In the genomic region with DNA sequence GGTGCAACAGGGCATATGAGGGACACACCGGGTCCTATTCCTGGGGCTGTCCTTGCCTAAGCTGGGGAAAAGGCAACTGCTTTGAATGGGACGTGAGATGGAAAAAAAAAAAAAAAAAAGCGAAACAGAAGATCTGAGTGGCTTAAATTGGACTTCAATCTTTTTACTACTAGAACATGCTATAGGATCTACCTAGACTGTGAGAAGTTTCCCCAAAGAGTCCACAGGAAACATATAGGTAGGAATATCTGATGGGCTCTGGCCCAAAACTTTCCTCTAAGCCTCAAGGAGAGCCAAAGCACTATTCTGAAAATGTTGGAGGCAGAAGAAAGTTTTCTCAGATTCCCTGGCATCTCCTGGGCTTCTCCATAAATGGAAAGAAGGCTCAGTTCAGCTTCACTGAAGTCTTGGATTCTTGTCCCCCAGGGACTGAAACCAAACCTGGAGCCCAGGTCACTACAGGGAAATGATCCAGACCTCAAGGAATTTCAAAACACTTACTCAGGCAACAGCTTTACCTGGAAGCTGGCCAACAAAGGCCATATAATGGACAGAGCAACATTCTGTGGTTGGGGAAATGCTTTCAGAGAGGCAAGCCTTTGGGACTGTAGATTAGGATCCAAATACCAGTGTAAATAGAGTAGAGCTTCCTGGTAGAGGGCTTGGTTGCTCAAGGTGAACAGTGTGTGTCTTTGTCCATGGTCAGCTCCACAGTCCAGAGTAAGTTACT, we compare ENCODE assay signal across 9 cellular contexts. TPM values are rescaled to one million over a fixed set of nuclear protein-coding genes. Genes with fewer than 3 reads are reported as not detected.
A peak's percentile ranks its signal among the peaks of the same experiment; 100 is the strongest.
DNase-seq lines count a peak whose midpoint lies in the region; ATAC-seq and TF ChIP-seq lines count a peak whose summit lies in the region.
"Had no signal": no experiment of that assay in that cellular context is flagged by ENCODE, and none has a peak within 500 bp of the region (broad histone marks: within the 10 kb centered on the region; RNA-seq: fewer than 3 reads in every experiment).

No MANE protein-coding gene starts in this region.

- in situ Hi-C loops in SK-MEL-5 (cut with HindIII; ENCODE audit: low pct_unique_long_range_greater_than_20kb, low sequenced_read_pairs): no loop called here

- DNase-seq in HCEC 1CT (peak; percentile 28), SK-MEL-5 (ENCODE audit: low read depth, low spot score) (peak; percentile 60), fibroblast of villous mesenchyme (ENCODE audit: low read depth) (peak; percentile 90), stromal cell of bone marrow (ENCODE audit: low read depth) (peak; percentile 64), NCI-H1092 (lab: John Stamatoyannopoulos, UW) (no peak)
- no peak for DNase-seq in stimulated activated CD4-positive, alpha-beta T cell treated with anti-CD3 and anti-CD28 coated beads, Interleukin-1b, Interleukin-23, amount 100 ng/mL, for 48 hours
- DNase-seq: head of caudate nucleus had no signal

- no peak overlapping the region for H3K4me3 ChIP-seq in fibroblast of villous mesenchyme (ENCODE audit: low read depth, low read length)

- ATAC-seq in GM18867 (IDR thresholded peaks at IDR 0.05; ENCODE audit: unreplicated experiment): no peak
- no peak for ATAC-seq in GM21786 (IDR thresholded peaks at IDR 0.05; ENCODE audit: unreplicated experiment)

- no peak for TF ChIP-seq CTCF in fibroblast of villous mesenchyme (IDR thresholded peaks at IDR 0.05; ENCODE audit: insufficient read depth, low read depth, low read length)

RNA-seq across cellular contexts. Expression of gene PROM1, which starts 56.9 kb away (rescaled TPM):
- 3.1 and 4.1 TPM in 2 replicates for total RNA-seq in SK-MEL-5 (2014; rRNA removed; shearing (Covaris generic))
- polyA plus RNA-seq in SK-MEL-5 (2015; cell fraction: cytosol; rRNA removed): 1.6 and 2.0 TPM in 2 replicates
- polyA plus RNA-seq in SK-MEL-5 (2015; cell fraction: nucleus; rRNA removed): 3.3 and 3.9 TPM in 2 replicates
- under 0.01 TPM in 2 replicates for total RNA-seq in fibroblast of villous mesenchyme

Comparison
In these comparisons a context has a peak if more than half of its experiments do, and no peak if none do; other contexts are left out.
1. DNase-seq: peak in HCEC 1CT (single experiment), SK-MEL-5 (single experiment), fibroblast of villous mesenchyme (single experiment) and stromal cell of bone marrow (single experiment); none in NCI-H1092 (single experiment) and stimulated activated CD4-positive, alpha-beta T cell treated with anti-CD3 and anti-CD28 coated beads, Interleukin-1b, Interleukin-23, amount 100 ng/mL, for 48 hours (single experiment).